In the genomic region with DNA sequence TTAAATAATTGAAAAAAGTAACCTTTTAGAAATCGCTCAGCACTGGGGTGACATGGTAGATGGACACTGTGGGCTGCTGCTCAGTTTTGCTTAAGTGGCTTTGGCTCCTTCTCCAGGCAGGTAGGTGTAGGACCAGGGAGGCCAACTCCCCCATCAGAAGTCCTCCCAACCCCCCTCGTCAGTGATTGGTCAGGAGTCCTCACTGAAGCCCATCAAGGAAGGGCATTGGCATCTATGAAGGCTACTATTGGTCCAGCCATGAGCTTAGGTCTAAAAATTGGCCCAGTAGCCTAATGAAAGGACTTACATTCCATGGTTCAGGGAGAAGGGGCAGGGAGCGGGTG, we compare ENCODE assay signal across 8 cellular contexts. TPM values are rescaled to one million over a fixed set of nuclear protein-coding genes. Genes with fewer than 3 reads are reported as not detected.
A peak's percentile ranks its signal among the peaks of the same experiment; 100 is the strongest.
DNase-seq lines count a peak whose midpoint lies in the region; ATAC-seq, FAIRE-seq and TF ChIP-seq lines count a peak whose summit lies in the region.

No MANE protein-coding gene starts in this region.

- H3K4me1 Mint-ChIP-seq in activated naive CD8-positive, alpha-beta T cell treated with anti-CD3 and anti-CD28 coated beads for 36 hours: peaks cover 62% of the 10 kb centered on the region

- FAIRE-seq in HTR-8/SVneo (lab: Jason Lieb, UNC): no peak

- H3K4me3 ChIP-seq in gastrocnemius medialis (no peak overlapping the region), osteoblast (ENCODE audit: insufficient read depth, low read length) (no peak overlapping the region)

- H3K27me3 Mint-ChIP-seq in activated naive CD8-positive, alpha-beta T cell treated with anti-CD3 and anti-CD28 coated beads for 36 hours: no peaks in the 10 kb centered on the region

- H3K27me3 ChIP-seq in gastrocnemius medialis (no peaks in the 10 kb centered on the region), osteoblast (ENCODE audit: insufficient read depth, low read length) (no peaks in the 10 kb centered on the region)

- H3K9me3 Mint-ChIP-seq in activated naive CD8-positive, alpha-beta T cell treated with anti-CD3 and anti-CD28 coated beads for 36 hours: peaks cover 12% of the 10 kb centered on the region

- H3K4me2 ChIP-seq in osteoblast (ENCODE audit: insufficient read depth, low read length): no peak overlapping the region

- H2AFZ ChIP-seq in osteoblast (ENCODE audit: low read length): no peak overlapping the region

- DNase-seq in activated naive CD8-positive, alpha-beta T cell treated with anti-CD3 and anti-CD28 coated beads for 36 hours: peak; percentile 19
- DNase-seq in gastrocnemius medialis: no peak
- no peak for DNase-seq in NCI-H526 treated with DMSO at 0.1 percent for 48 hours (lab: John Stamatoyannopoulos, UW)
- DNase-seq in retina: no peak
- no peak for DNase-seq in HTR-8/SVneo (ENCODE audit: insufficient read length, low spot score)
- DNase-seq in osteoblast (ENCODE audit: insufficient read length, low spot score, missing footprints): no peak

- TF ChIP-seq POLR2A in gastrocnemius medialis (IDR thresholded peaks at IDR 0.05): no peak

- no peaks in the 10 kb centered on the region for H3K9me3 ChIP-seq in gastrocnemius medialis
- no peaks in the 10 kb centered on the region for H3K9me3 ChIP-seq in osteoblast (ENCODE audit: low read depth, low read length)

- peak overlapping the region; percentile 100 for H3K27ac Mint-ChIP-seq in activated naive CD8-positive, alpha-beta T cell treated with anti-CD3 and anti-CD28 coated beads for 36 hours

- no peaks in the 10 kb centered on the region for H3K79me2 ChIP-seq in osteoblast (ENCODE audit: insufficient read depth, low read length)

- in situ Hi-C loops in gastrocnemius medialis (cut with MboI; ENCODE audit: low sequenced_read_pairs in 4 of 4): no loop called here

- TF ChIP-seq CTCF in gastrocnemius medialis (IDR thresholded peaks at IDR 0.05 in 4 of 5, conservative IDR thresholded peaks at IDR 0.05 in 1 of 5) (no peak), osteoblast (IDR thresholded peaks at IDR 0.05; ENCODE audit: extremely low read depth, low read depth, low read length) (no peak)

- H3K4me1 ChIP-seq in gastrocnemius medialis (peaks cover 0 to 8% of the 10 kb centered on the region in 2 donors), osteoblast (ENCODE audit: insufficient read depth, low read length) (no peaks in the 10 kb centered on the region)

- H4K20me1 ChIP-seq in osteoblast (ENCODE audit: insufficient read depth, low read length): no peaks in the 10 kb centered on the region

- H3K27ac ChIP-seq in gastrocnemius medialis (peak overlapping the region in 3 of 4 donors; percentile 42 to 54 (median 44)), osteoblast (ENCODE audit: low read depth, low read length) (no peak overlapping the region)

- H3K4me3 Mint-ChIP-seq in activated naive CD8-positive, alpha-beta T cell treated with anti-CD3 and anti-CD28 coated beads for 36 hours: peak overlapping the region; percentile 79

- ATAC-seq in GM18909 (IDR thresholded peaks at IDR 0.05; ENCODE audit: poor library complexity, unreplicated experiment): peak; percentile 19
- peak; percentile 7 for ATAC-seq in HG02943 (IDR thresholded peaks at IDR 0.05; ENCODE audit: low read depth, unreplicated experiment)
- no peak for ATAC-seq in gastrocnemius medialis

- H3K36me3 ChIP-seq in gastrocnemius medialis (no peaks in the 10 kb centered on the region), osteoblast (ENCODE audit: insufficient read depth, low read length) (peaks cover 8% of the 10 kb centered on the region)

- intact Hi-C loops in gastrocnemius medialis (cut with DNase I; ENCODE audit: low total_unique reads): no loop called here

- H3K36me3 Mint-ChIP-seq in activated naive CD8-positive, alpha-beta T cell treated with anti-CD3 and anti-CD28 coated beads for 36 hours: peaks cover 49% of the 10 kb centered on the region

RNA-seq across cellular contexts. Expression of a gene that starts 34.7 kb away (rescaled TPM):
- 10 to 100 TPM; 14.6 to 15.1 TPM for total RNA-seq in activated naive CD8-positive, alpha-beta T cell treated with anti-CD3 and anti-CD28 coated beads for 36 hours
- 10 to 100 TPM; 12.6 to 26.0 (median 21.8) TPM for total RNA-seq in gastrocnemius medialis
- total RNA-seq in osteoblast: 17.4 and 17.7 TPM in 2 replicates

Comparison
In these comparisons a context has a peak if more than half of its experiments do, and no peak if none do; other contexts are left out.
1. ATAC-seq: peak in GM18909 (single experiment) and HG02943 (single experiment); none in gastrocnemius medialis (0 of 2).